23 cellular contexts compared by ENCODE assay signal in the genomic region with DNA sequence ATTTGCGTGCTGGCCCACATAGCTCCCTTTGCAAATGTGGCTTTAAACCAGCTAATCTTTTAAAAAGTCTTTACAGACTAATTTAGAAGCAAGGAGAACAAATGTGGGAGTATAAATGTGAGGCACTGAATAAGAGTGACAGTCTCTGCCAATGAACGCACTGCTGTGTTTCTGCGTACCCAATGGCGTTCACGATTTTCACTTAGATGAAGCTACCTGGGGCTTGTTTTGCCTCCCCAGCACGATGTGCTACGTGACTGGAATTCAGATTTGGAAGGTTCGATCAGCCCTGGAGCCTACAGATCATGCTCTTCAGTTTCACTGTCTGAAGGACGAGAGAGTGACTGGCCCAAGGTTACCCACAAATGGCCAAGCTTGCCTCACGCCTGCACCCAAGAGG. TPM values are rescaled to one million over a fixed set of nuclear protein-coding genes. Genes with fewer than 3 reads are reported as not detected.
"Had no signal": no experiment of that assay in that cellular context is flagged by ENCODE, and none has a peak within 500 bp of the region (broad histone marks: within the 10 kb centered on the region; RNA-seq: fewer than 3 reads in every experiment).

No MANE protein-coding gene starts in this region.

- H3K27ac Mint-ChIP-seq: activated CD4-positive, alpha-beta memory T cell treated with anti-CD3 and anti-CD28 coated beads, Interleukin-2, amount 10 ng/mL, durations not matched to agents 7 days and 5 days; activated naive CD4-positive, alpha-beta T cell treated with anti-CD3 and anti-CD28 coated beads, Interleukin-2, amount 10 ng/mL, durations not matched to agents 7 days and 5 days; activated naive CD8-positive, alpha-beta T cell treated with anti-CD3 and anti-CD28 coated beads for 36 hours; activated T-helper 2 cell treated with anti-CD3 and anti-CD28 coated beads, Interferon-gamma antibody, Interleukin-2, Interleukin-4, amounts not matched to agents 10 μg/mL and 5 μg/mL and 100 μg/mL, durations not matched to agents 14 hours and 24 hours and 36 hours had no signal

- H3K4me1 Mint-ChIP-seq: activated CD4-positive, alpha-beta memory T cell treated with anti-CD3 and anti-CD28 coated beads, Interleukin-2, amount 10 ng/mL, durations not matched to agents 7 days and 5 days; activated naive CD4-positive, alpha-beta T cell treated with anti-CD3 and anti-CD28 coated beads, Interleukin-2, amount 10 ng/mL, durations not matched to agents 7 days and 5 days; activated naive CD8-positive, alpha-beta T cell treated with anti-CD3 and anti-CD28 coated beads for 36 hours had no signal

- H3K4me3 ChIP-seq: SJCRH30 had no signal

- H3K9me3 ChIP-seq: SJCRH30, SK-N-SH had no signal

- H3K27me3 ChIP-seq: SJCRH30 had no signal

- H3K4me1 ChIP-seq: SJCRH30 had no signal

- DNase-seq: activated CD4-positive, alpha-beta memory T cell treated with anti-CD3 and anti-CD28 coated beads, Interleukin-2, amount 10 ng/mL, durations not matched to agents 7 days and 5 days; activated CD4-positive, alpha-beta T cell treated with anti-CD3 and anti-CD28 coated beads, Interleukin-2, amount 50 U/mL, for 1 hour; activated CD4-positive, CD25-positive, alpha-beta regulatory T cell; activated gamma-delta T cell treated with Interleukin-2 at 50 U/mL for 16 hours; activated naive CD4-positive, alpha-beta T cell treated with anti-CD3 and anti-CD28 coated beads, Interleukin-2, amount 10 ng/mL, durations not matched to agents 7 days and 5 days; activated naive CD8-positive, alpha-beta T cell treated with anti-CD3 and anti-CD28 coated beads for 36 hours; activated T-cell treated with anti-CD3 and anti-CD28 coated beads for 4 hours; activated T-cell treated with anti-CD3 and anti-CD28 coated beads, Interleukin-2, amount 50 U/mL, for 48 hours; MM.1S; NCI-H1105; NCI-H1436; NCI-H1694 treated with DMSO at 0.1 percent for 48 hours; NCI-H2029 treated with DMSO at 0.1 percent for 48 hours; NCI-H345; NCI-H510A; NCI-H526 treated with DMSO at 0.1 percent for 48 hours; NCI-H82; SJCRH30; SK-N-SH; T-helper 1 cell had no signal

- H3K4me3 Mint-ChIP-seq: activated CD4-positive, alpha-beta memory T cell treated with anti-CD3 and anti-CD28 coated beads, Interleukin-2, amount 10 ng/mL, durations not matched to agents 7 days and 5 days; activated naive CD4-positive, alpha-beta T cell treated with anti-CD3 and anti-CD28 coated beads, Interleukin-2, amount 10 ng/mL, durations not matched to agents 7 days and 5 days; activated naive CD8-positive, alpha-beta T cell treated with anti-CD3 and anti-CD28 coated beads for 36 hours had no signal

- H3K4me2 ChIP-seq: SK-N-SH had no signal

- H3K9ac ChIP-seq: SK-N-SH had no signal

- H3K27ac ChIP-seq: SJCRH30, VCaP had no signal

- H3K36me3 Mint-ChIP-seq: activated naive CD4-positive, alpha-beta T cell treated with anti-CD3 and anti-CD28 coated beads, Interleukin-2, amount 10 ng/mL, durations not matched to agents 7 days and 5 days; activated naive CD8-positive, alpha-beta T cell treated with anti-CD3 and anti-CD28 coated beads for 36 hours had no signal

- H3K36me3 ChIP-seq: SJCRH30 had no signal

- H3K9me3 Mint-ChIP-seq: activated CD4-positive, alpha-beta memory T cell treated with anti-CD3 and anti-CD28 coated beads, Interleukin-2, amount 10 ng/mL, durations not matched to agents 7 days and 5 days; activated naive CD4-positive, alpha-beta T cell treated with anti-CD3 and anti-CD28 coated beads, Interleukin-2, amount 10 ng/mL, durations not matched to agents 7 days and 5 days; activated naive CD8-positive, alpha-beta T cell treated with anti-CD3 and anti-CD28 coated beads for 36 hours; activated T-helper 2 cell treated with anti-CD3 and anti-CD28 coated beads, Interferon-gamma antibody, Interleukin-2, Interleukin-4, amounts not matched to agents 10 μg/mL and 5 μg/mL and 100 μg/mL, durations not matched to agents 14 hours and 24 hours and 36 hours had no signal

RNA-seq across cellular contexts. Expression of gene CRACDL, which starts 10.8 kb away (rescaled TPM):
- total RNA-seq: RPMI7951, SJCRH30 had no signal
- polyA plus RNA-seq: SK-N-SH had no signal
